20 cellular contexts compared by ENCODE assay signal in genomic region chr9:125435776-125436612, GRCh38.
A peak's percentile ranks its signal among the peaks of the same experiment; 100 is the strongest.
DNase-seq lines count a peak whose midpoint lies in the region; ATAC-seq, FAIRE-seq and TF ChIP-seq lines count a peak whose summit lies in the region.
"Had no signal": no experiment of that assay in that cellular context is flagged by ENCODE, and none has a peak within 500 bp of the region (broad histone marks: within the 10 kb centered on the region; RNA-seq: fewer than 3 reads in every experiment).

No MANE protein-coding gene starts in this region.

- BruUV-seq in HepG2 (replicated peaks; lab: Mats Ljungman, UMichigan): no TSS peak

- TF ChIP-seq RAD21 in HepG2 (CRISPR knock-in tag; IDR thresholded peaks at IDR 0.05): no peak

- peaks cover 39% of the 10 kb centered on the region for H3K4me1 ChIP-seq in cardiac muscle cell (ENCODE audit: low read depth)
- H3K4me1 ChIP-seq in right atrium auricular region: no peaks in the 10 kb centered on the region
- H3K4me1 ChIP-seq in OCI-LY3 (ENCODE audit: low read length): peaks cover 10% of the 10 kb centered on the region
- no peaks in the 10 kb centered on the region for H3K4me1 ChIP-seq in HepG2 (ENCODE audit: insufficient read depth, low read length)
- no peaks in the 10 kb centered on the region for H3K4me1 ChIP-seq in tibial artery

- no peak for FAIRE-seq in HepG2 (lab: Jason Lieb, UNC)
- FAIRE-seq: RCC 7860 had no signal

- H3K79me2 ChIP-seq in OCI-LY3 (ENCODE audit: low read length) (no peaks in the 10 kb centered on the region), HepG2 (ENCODE audit: insufficient read depth, low read length) (no peaks in the 10 kb centered on the region)

- TF ChIP-seq CTCF in cardiac muscle cell (IDR thresholded peaks at IDR 0.05; ENCODE audit: low read depth, low read length): no peak
- no peak for TF ChIP-seq CTCF in right atrium auricular region (IDR thresholded peaks at IDR 0.05)
- TF ChIP-seq CTCF in OCI-LY3 (IDR thresholded peaks at IDR 0.05; ENCODE audit: low read depth, low read length): no peak
- no peak for TF ChIP-seq CTCF in HepG2 (CRISPR knock-in tag; IDR thresholded peaks at IDR 0.05)
- TF ChIP-seq CTCF in tibial artery (IDR thresholded peaks at IDR 0.05): no peak

- in situ Hi-C loops in HepG2 (cut with HindIII; ENCODE audit: extremely low pct_ligation_motif_present, low pct_unique_long_range_greater_than_20kb): no loop called here

- H3K27ac ChIP-seq in cardiac muscle cell: peak overlapping the region; percentile 76
- no peak overlapping the region for H3K27ac ChIP-seq in right atrium auricular region
- H3K27ac ChIP-seq in OCI-LY3 (ENCODE audit: low read length): no peak overlapping the region
- H3K27ac ChIP-seq in HepG2 (ENCODE audit: extremely low read length, insufficient read depth, low read length): no peak overlapping the region
- H3K27ac ChIP-seq in tibial artery: no peak overlapping the region
- H3K27ac ChIP-seq: HL-60, KMS-11 had no signal

- no peak overlapping the region for H3K4me3 ChIP-seq in cardiac muscle cell
- H3K4me3 ChIP-seq in right atrium auricular region: no peak overlapping the region
- H3K4me3 ChIP-seq in OCI-LY3 (ENCODE audit: low read length): no peak overlapping the region
- no peak overlapping the region for H3K4me3 ChIP-seq in HepG2 (replicated peaks in 1 of 3; ENCODE audit: insufficient read depth in 1 of 3, low read depth in 2 of 3, low read length in 3 of 3)
- H3K4me3 ChIP-seq in tibial artery: no peak overlapping the region
- H3K4me3 ChIP-seq: MG63 had no signal

- H3K36me3 ChIP-seq in cardiac muscle cell (no peaks in the 10 kb centered on the region), right atrium auricular region (peaks cover 15% of the 10 kb centered on the region), OCI-LY3 (replicated peaks; ENCODE audit: low read depth, low read length) (no peaks in the 10 kb centered on the region), HepG2 (replicated peaks in 1 of 2; ENCODE audit: control insufficient read depth in 1 of 2, insufficient read depth in 2 of 2, low read length in 2 of 2) (peaks cover 2 to 8% of the 10 kb centered on the region in 2 experiments; a peak in 3 of 5 replicates), tibial artery (peaks cover 8 to 35% (median 27%) of the 10 kb centered on the region in 3 donors)
- H3K36me3 ChIP-seq: MG63 had no signal

- H3K9me3 ChIP-seq in cardiac muscle cell (ENCODE audit: low read depth) (no peaks in the 10 kb centered on the region), right atrium auricular region (no peaks in the 10 kb centered on the region), OCI-LY3 (ENCODE audit: insufficient read depth, low read length) (no peaks in the 10 kb centered on the region), HepG2 (ENCODE audit: low read length) (no peaks in the 10 kb centered on the region), tibial artery (no peaks in the 10 kb centered on the region)
- H3K9me3 ChIP-seq: MG63 had no signal

- no peaks in the 10 kb centered on the region for H3K27me3 ChIP-seq in cardiac muscle cell
- H3K27me3 ChIP-seq in right atrium auricular region: no peaks in the 10 kb centered on the region
- no peaks in the 10 kb centered on the region for H3K27me3 ChIP-seq in OCI-LY3 (ENCODE audit: low read depth, low read length)
- H3K27me3 ChIP-seq in HepG2 (ENCODE audit: control insufficient read depth in 1 of 2, insufficient read depth in 2 of 2, low read length in 2 of 2): peaks cover 0 to under 1% of the 10 kb centered on the region in 2 experiments; a peak in 1 of 5 replicates
- H3K27me3 ChIP-seq in tibial artery: no peaks in the 10 kb centered on the region
- H3K27me3 ChIP-seq: MG63 had no signal

- TF ChIP-seq POLR2A in HepG2 (IDR thresholded peaks at IDR 0.05; ENCODE audit: insufficient read depth in 1 of 2, low read depth in 2 of 2, low read length in 2 of 2): no peak

- H3K4me2 ChIP-seq in OCI-LY3 (ENCODE audit: low read length) (peak overlapping the region; percentile 47), HepG2 (ENCODE audit: low read depth, low read length) (no peak overlapping the region)
- H3K4me2 ChIP-seq: KMS-11 had no signal

- no peak for TF ChIP-seq EP300 in HepG2 (IDR thresholded peaks at IDR 0.05; ENCODE audit: low read depth in 2 of 2, low read length in 2 of 2)
- no peak for TF ChIP-seq EP300 in HepG2 (CRISPR knock-in tag; IDR thresholded peaks at IDR 0.05; ENCODE audit: borderline replicate concordance)

- ATAC-seq in HepG2 (peak; percentile 27; the same call in 2 of the 3 replicates), HG02798 (IDR thresholded peaks at IDR 0.05; ENCODE audit: poor library complexity, unreplicated experiment) (no peak), HG02970 (IDR thresholded peaks at IDR 0.05; ENCODE audit: low FRiP score, unreplicated experiment) (no peak)
- ATAC-seq: HCT116 had no signal

- 100% methylated on average over 5 of the region's 16 CpGs for WGBS in HepG2 (ENCODE audit: low lambda C conversion rate)

- no peak for DNase-seq in cardiac muscle cell (ENCODE audit: low read depth in 1 of 2, low spot score in 1 of 2)
- DNase-seq in right atrium auricular region (ENCODE audit: low spot score): no peak
- DNase-seq in HepG2 (ENCODE audit: low spot score): no peak
- DNase-seq in tibial artery: peak; percentile 14 to 54
- no peak for DNase-seq in DMS 273 (lab: John Stamatoyannopoulos, UW; ENCODE audit: unreplicated experiment)
- DNase-seq: AML-193; CD4-positive, CD25-positive, alpha-beta regulatory T cell; MG63; NCI-H1105 treated with DMSO at 0.1 percent for 48 hours; NCI-H187 treated with DMSO at 0.1 percent for 48 hours; NCI-H446; NCI-H774; SIG-M5 had no signal

- H2AFZ ChIP-seq in OCI-LY3 (ENCODE audit: low read depth, low read length) (no peak overlapping the region), HepG2 (ENCODE audit: low read length) (no peak overlapping the region)

- POLR2A ChIA-PET in HepG2 (lab: Yijun Ruan, JAX): no interaction called here

- no peaks in the 10 kb centered on the region for H4K20me1 ChIP-seq in OCI-LY3 (ENCODE audit: insufficient read depth, low read length)
- no peaks in the 10 kb centered on the region for H4K20me1 ChIP-seq in HepG2 (ENCODE audit: insufficient read depth, low read length)

- CTCF ChIA-PET in HepG2 (lab: Yijun Ruan, JAX; ENCODE audit: low intra/inter-chr PET ratio, low total read pairs): no interaction called here

- intact Hi-C loops in HepG2 (cut with micrococcal nuclease; ENCODE audit: unreplicated experiment): no loop called here
- intact Hi-C loops in tibial artery (cut with DNase I; ENCODE audit: low total_unique reads): no loop called here

- no peak overlapping the region for H3K9ac ChIP-seq in OCI-LY3 (ENCODE audit: low read length)
- no peak overlapping the region for H3K9ac ChIP-seq in HepG2 (ENCODE audit: insufficient read depth, low read depth, low read length)
- H3K9ac ChIP-seq: KMS-11 had no signal

TF ChIP-seq in HepG2, 621 proteins besides CTCF, POLR2A, EP300 and RAD21 (continues in another document):
- TF ChIP-seq NFE2L2 (IDR thresholded peaks at IDR 0.05; ENCODE audit: low read length): no peak
- TF ChIP-seq DBP (CRISPR knock-in tag; IDR thresholded peaks at IDR 0.05; ENCODE audit: not compliant biosample characterization): no peak
- no peak for TF ChIP-seq TRIM24 (CRISPR knock-in tag; IDR thresholded peaks at IDR 0.05)
- no peak for TF ChIP-seq REPIN1 (CRISPR knock-in tag; IDR thresholded peaks at IDR 0.05; ENCODE audit: borderline replicate concordance, low read depth)
- no peak for TF ChIP-seq ZNF564 (CRISPR knock-in tag; IDR thresholded peaks at IDR 0.05)
- no peak for TF ChIP-seq NONO (IDR thresholded peaks at IDR 0.05)
- TF ChIP-seq NONO (CRISPR knock-in tag; conservative IDR thresholded peaks at IDR 0.05): no peak
- no peak for TF ChIP-seq FOXO4 (CRISPR knock-in tag; conservative IDR thresholded peaks at IDR 0.05)
- no peak for TF ChIP-seq REST (IDR thresholded peaks at IDR 0.05; ENCODE audit: borderline replicate concordance in 1 of 2, low read depth in 1 of 2, low read length in 2 of 2)

Comparison
In these comparisons a context has a peak if more than half of its experiments do, and no peak if none do; other contexts are left out.
1. DNase-seq: peak in tibial artery (2 of 2); none in cardiac muscle cell (0 of 2), right atrium auricular region (single experiment), HepG2 (single experiment) and DMS 273 (single experiment).